1 cellular context compared by ENCODE assay signal in the genomic region with DNA sequence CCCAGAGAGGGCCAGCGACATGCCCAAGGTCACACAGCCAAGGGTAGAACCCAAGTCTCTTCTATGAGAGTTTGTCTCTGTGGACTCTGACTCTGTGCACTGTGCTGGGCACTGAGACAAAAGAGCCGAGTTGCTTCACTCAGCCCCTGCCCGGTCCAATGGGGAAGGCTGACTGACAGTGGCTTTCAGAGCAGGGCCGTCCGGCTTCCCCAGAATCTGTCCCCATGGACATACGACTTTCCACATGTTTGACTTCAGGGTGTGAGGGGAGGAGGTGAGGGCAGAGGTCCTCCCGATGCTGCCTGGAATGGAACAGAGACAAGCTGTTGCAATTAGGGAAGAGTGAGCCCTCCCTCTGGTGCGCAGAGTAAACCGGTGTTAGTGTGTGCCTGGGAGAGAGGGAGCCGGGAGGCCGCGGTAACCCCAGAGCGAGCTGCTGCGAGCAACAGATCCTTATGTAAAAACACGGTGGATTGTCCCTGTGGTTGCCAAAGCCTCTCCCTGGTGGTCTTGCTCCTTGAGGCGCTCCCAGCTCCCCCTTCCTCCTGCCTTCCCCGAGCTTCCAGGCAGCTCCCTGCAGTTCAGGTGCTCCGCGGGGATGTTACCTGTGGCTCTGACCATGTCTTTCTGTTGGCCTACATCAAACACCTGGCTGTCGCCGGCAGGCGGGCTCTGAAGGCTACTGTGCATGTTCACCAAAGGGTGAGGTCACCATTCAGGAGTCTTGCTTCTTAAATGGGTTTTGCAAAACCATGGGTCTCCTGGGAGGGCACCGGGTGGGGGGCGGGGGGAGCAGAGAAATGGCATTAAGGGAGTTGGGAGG.
TF ChIP-seq lines count a peak whose summit lies in the region.

No MANE protein-coding gene starts in this region.

TF ChIP-seq in HEK293, 187 proteins besides CTCF, POLR2A, EP300 and RAD21 (continued from another document):
- TF ChIP-seq, protein P1, sequence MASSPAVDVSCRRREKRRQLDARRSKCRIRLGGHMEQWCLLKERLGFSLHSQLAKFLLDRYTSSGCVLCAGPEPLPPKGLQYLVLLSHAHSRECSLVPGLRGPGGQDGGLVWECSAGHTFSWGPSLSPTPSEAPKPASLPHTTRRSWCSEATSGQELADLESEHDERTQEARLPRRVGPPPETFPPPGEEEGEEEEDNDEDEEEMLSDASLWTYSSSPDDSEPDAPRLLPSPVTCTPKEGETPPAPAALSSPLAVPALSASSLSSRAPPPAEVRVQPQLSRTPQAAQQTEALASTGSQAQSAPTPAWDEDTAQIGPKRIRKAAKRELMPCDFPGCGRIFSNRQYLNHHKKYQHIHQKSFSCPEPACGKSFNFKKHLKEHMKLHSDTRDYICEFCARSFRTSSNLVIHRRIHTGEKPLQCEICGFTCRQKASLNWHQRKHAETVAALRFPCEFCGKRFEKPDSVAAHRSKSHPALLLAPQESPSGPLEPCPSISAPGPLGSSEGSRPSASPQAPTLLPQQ (tag by site-specific recombination; IDR thresholded peaks at IDR 0.05), result peak; percentile 75; the same call in 1 of the 2 replicates
- 0 out of 2 replicates have a peak, but pooled peaks have one; percentile 56 for TF ChIP-seq ZNF580 (tag by site-specific recombination; IDR thresholded peaks at IDR 0.05)
- TF ChIP-seq GLIS2 (tag by site-specific recombination; IDR thresholded peaks at IDR 0.05), result peak; percentile 21; the same call in 1 of the 2 replicates
- no peak for TF ChIP-seq ZNF658 (tag by site-specific recombination; IDR thresholded peaks at IDR 0.05)
